12 cellular contexts compared by ENCODE assay signal in genomic region chr11:119416606-119417580, GRCh38. TPM values are rescaled to one million over a fixed set of nuclear protein-coding genes. Genes with fewer than 3 reads are reported as not detected.
A peak's percentile ranks its signal among the peaks of the same experiment; 100 is the strongest.
DNase-seq lines count a peak whose midpoint lies in the region; ATAC-seq, FAIRE-seq and TF ChIP-seq lines count a peak whose summit lies in the region.
"Had no signal": no experiment of that assay in that cellular context is flagged by ENCODE, and none has a peak within 500 bp of the region (broad histone marks: within the 10 kb centered on the region; RNA-seq: fewer than 3 reads in every experiment).

No MANE protein-coding gene starts in this region.

- TF ChIP-seq EP300 in sigmoid colon (IDR thresholded peaks at IDR 0.05) = no peak

- peak; percentile 5 for FAIRE-seq in GM12892 (lab: Jason Lieb, UNC)

- whole genome bisulfite sequencing in sigmoid colon, 2 donors = 87 to 90% methylated on average over 16 of the region's 16 CpGs

- no peaks in the 10 kb centered on the region for H3K9me3 Mint-ChIP-seq in immature natural killer cell

- no peak overlapping the region for H3K4me3 Mint-ChIP-seq in immature natural killer cell
- H3K4me3 Mint-ChIP-seq: naive thymus-derived CD8-positive, alpha-beta T cell had no signal

- H3K4me3 ChIP-seq in fibroblast of villous mesenchyme (ENCODE audit: low read depth, low read length) = no peak overlapping the region
- H3K4me3 ChIP-seq in sigmoid colon = no peak overlapping the region
- H3K4me3 ChIP-seq: hepatocyte had no signal

- DNase-seq in GM12892 (ENCODE audit: insufficient read length) (no peak), fibroblast of villous mesenchyme (ENCODE audit: low read depth) (peak; percentile 18), sigmoid colon (peak; percentile 56), immature natural killer cell (no peak), OCI-M1 (lab: John Stamatoyannopoulos, UW) (no peak), NCI-H82 (lab: John Stamatoyannopoulos, UW) (no peak)
- DNase-seq: Caco-2; naive thymus-derived CD8-positive, alpha-beta T cell; stimulated activated CD4-positive, alpha-beta T cell treated with anti-CD3 and anti-CD28 coated beads, Interleukin-2, amount 100 ng/mL, for 48 hours had no signal

- TF ChIP-seq POLR2A in GM12892 (IDR thresholded peaks at IDR 0.05; ENCODE audit: low read depth, low read length) = no peak
- TF ChIP-seq POLR2A in sigmoid colon (IDR thresholded peaks at IDR 0.05) = no peak

- ATAC-seq in SK-N-SH treated with all-trans-retinoic acid at 6 μM for 48 hours (peak; percentile 58), GM19023 (IDR thresholded peaks at IDR 0.05; ENCODE audit: unreplicated experiment) (no peak)
- ATAC-seq: naive thymus-derived CD8-positive, alpha-beta T cell had no signal

- H3K27me3 Mint-ChIP-seq in immature natural killer cell (ENCODE audit: low read depth in 3 of 3) = peaks cover 4 to 11% (median 5%) of the 10 kb centered on the region in 3 donors

- no peaks in the 10 kb centered on the region for H3K9me3 ChIP-seq in sigmoid colon
- H3K9me3 ChIP-seq: Caco-2 had no signal

- peaks cover 0 to 18% (median 8%) of the 10 kb centered on the region in 3 donors for H3K27me3 ChIP-seq in sigmoid colon

- H3K27ac Mint-ChIP-seq in immature natural killer cell = no peak overlapping the region

- TF ChIP-seq CTCF in fibroblast of villous mesenchyme (IDR thresholded peaks at IDR 0.05; ENCODE audit: insufficient read depth, low read depth, low read length) (no peak), sigmoid colon (IDR thresholded peaks at IDR 0.05) (no peak)

- no peaks in the 10 kb centered on the region for H3K4me1 Mint-ChIP-seq in immature natural killer cell

- peak overlapping the region in 2 of 4 donors; percentile 33 to 65 for H3K27ac ChIP-seq in sigmoid colon
- H3K27ac ChIP-seq: hepatocyte had no signal

- intact Hi-C loops in sigmoid colon (cut with DNase I) = no loop called here

- no peaks in the 10 kb centered on the region for H3K36me3 ChIP-seq in sigmoid colon

- H3K36me3 Mint-ChIP-seq in immature natural killer cell = no peaks in the 10 kb centered on the region

- peaks cover 0 to 34% (median 19%) of the 10 kb centered on the region in 4 donors for H3K4me1 ChIP-seq in sigmoid colon
- H3K4me1 ChIP-seq: Caco-2 had no signal

TF ChIP-seq in SK-N-SH treated with all-trans-retinoic acid at 6 μM for 48 hours, 23 proteins besides CTCF, POLR2A, EP300 and RAD21:
- TF ChIP-seq, protein P1, sequence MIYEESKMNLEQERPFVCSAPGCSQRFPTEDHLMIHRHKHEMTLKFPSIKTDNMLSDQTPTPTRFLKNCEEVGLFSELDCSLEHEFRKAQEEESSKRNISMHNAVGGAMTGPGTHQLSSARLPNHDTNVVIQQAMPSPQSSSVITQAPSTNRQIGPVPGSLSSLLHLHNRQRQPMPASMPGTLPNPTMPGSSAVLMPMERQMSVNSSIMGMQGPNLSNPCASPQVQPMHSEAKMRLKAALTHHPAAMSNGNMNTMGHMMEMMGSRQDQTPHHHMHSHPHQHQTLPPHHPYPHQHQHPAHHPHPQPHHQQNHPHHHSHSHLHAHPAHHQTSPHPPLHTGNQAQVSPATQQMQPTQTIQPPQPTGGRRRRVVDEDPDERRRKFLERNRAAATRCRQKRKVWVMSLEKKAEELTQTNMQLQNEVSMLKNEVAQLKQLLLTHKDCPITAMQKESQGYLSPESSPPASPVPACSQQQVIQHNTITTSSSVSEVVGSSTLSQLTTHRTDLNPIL (CRISPR knock-in tag; IDR thresholded peaks at IDR 0.05; ENCODE audit: low read depth) = no peak
- TF ChIP-seq ARNTL (CRISPR knock-in tag; IDR thresholded peaks at IDR 0.05; ENCODE audit: borderline replicate concordance, low read depth) (no peak), TOX (CRISPR knock-in tag; IDR thresholded peaks at IDR 0.05; ENCODE audit: borderline replicate concordance) (no peak), OSR1 (CRISPR knock-in tag; IDR thresholded peaks at IDR 0.05) (no peak), ZNF565 (CRISPR knock-in tag; conservative IDR thresholded peaks at IDR 0.05; ENCODE audit: low read depth) (no peak)

RNA-seq across cellular contexts. Expression of gene THY1, which starts 6.1 kb away (rescaled TPM):
- polyA plus RNA-seq in GM12892 (2012; ENCODE audit: missing spikeins) = 18.3 TPM
- total RNA-seq in fibroblast of villous mesenchyme (194 and 284 TPM in 2 replicates), sigmoid colon (100 to 1,000 TPM in 1 of 4 donors, 10 to 100 TPM in 3; 10.4 to 214 (median 71.5) TPM)
- polyA plus RNA-seq in sigmoid colon (10 to 100 TPM in 1 of 3 donors, 1 to 10 TPM in 2; 5.3 to 61.1 (median 5.4) TPM), immature natural killer cell (not detected)
- total RNA-seq: Caco-2; naive thymus-derived CD8-positive, alpha-beta T cell had no signal
- polyA plus RNA-seq: naive thymus-derived CD8-positive, alpha-beta T cell had no signal

RNA-seq across cellular contexts. Expression of gene USP2, which starts 35.4 kb away (rescaled TPM):
- 1.4 TPM for polyA plus RNA-seq in GM12892 (2012; ENCODE audit: missing spikeins)
- total RNA-seq in fibroblast of villous mesenchyme (under 0.01 and 0.43 TPM in 2 replicates), sigmoid colon (1 to 10 TPM in 3 of 4 donors, under 1 TPM in 1; 0.71 to 1.9 (median 1.5) TPM)
- polyA plus RNA-seq in sigmoid colon (10 to 100 TPM; 11.6 to 13.2 (median 13.0) TPM), immature natural killer cell (not detected)

Comparison
In these comparisons a context has a peak if more than half of its experiments do, and no peak if none do; other contexts are left out.
1. DNase-seq: peak in fibroblast of villous mesenchyme (single experiment) and sigmoid colon (single experiment); none in GM12892 (single experiment), immature natural killer cell (0 of 3), OCI-M1 (single experiment) and NCI-H82 (single experiment).